ENCODE assay signal across 8 cellular contexts in genomic region chr22:38973289-38974169, GRCh38. TPM values are rescaled to one million over a fixed set of nuclear protein-coding genes. Genes with fewer than 3 reads are reported as not detected.
DNase-seq lines count a peak whose midpoint lies in the region; ATAC-seq and TF ChIP-seq lines count a peak whose summit lies in the region.

No MANE protein-coding gene starts in this region.

- H3K4me1 ChIP-seq in liver (ENCODE audit: control insufficient read depth in 4 of 4, insufficient read depth in 4 of 4, low read length in 3 of 4) (no peaks in the 10 kb centered on the region), suprapubic skin (no peaks in the 10 kb centered on the region)

- in situ Hi-C loops in GM13976 (cut with MboI; ENCODE audit: low sequenced_read_pairs, unreplicated experiment): no loop called here

- TF ChIP-seq EP300 in suprapubic skin (IDR thresholded peaks at IDR 0.05): no peak

- no peak for ATAC-seq in stimulated activated naive CD8-positive, alpha-beta T cell treated with anti-CD3 and anti-CD28 coated beads, Interleukin-15, Interleukin-2, amounts not matched to agents 100 U/mL and 50 U/mL, for 24 hours
- ATAC-seq in HG02884 (IDR thresholded peaks at IDR 0.05; ENCODE audit: unreplicated experiment): no peak

- WGBS in liver: 44% methylated on average over 15 of the region's 15 CpGs
- WGBS in suprapubic skin: no CpG with 5 or more reads among the region's 15 CpGs

- TF ChIP-seq CTCF in GM13976 (IDR thresholded peaks at IDR 0.05; ENCODE audit: borderline replicate concordance, control extremely low read depth, extremely low read depth, insufficient read depth, missing control alignments) (peak; percentile 88), liver (IDR thresholded peaks at IDR 0.05; ENCODE audit: low read depth, low read length, missing input control) (peak; percentile 68), suprapubic skin (IDR thresholded peaks at IDR 0.05) (peak in 1 of 2 donors; percentile 79)

- DNase-seq in AG08395 (ENCODE audit: low spot score) (peak; percentile 64), GM13976 (ENCODE audit: low spot score) (peak; percentile 81), SW480 (ENCODE audit: low spot score) (peak; percentile 13), astrocyte of the hippocampus (ENCODE audit: low read depth, low spot score) (peak; percentile 28), suprapubic skin (ENCODE audit: low spot score in 2 of 2) (no peak)
- peak; percentile 34 for DNase-seq in stimulated activated naive CD8-positive, alpha-beta T cell treated with anti-CD3 and anti-CD28 coated beads, Interleukin-15, Interleukin-2, amounts not matched to agents 100 U/mL and 50 U/mL, for 24 hours

- no peak overlapping the region for H3K4me3 ChIP-seq in liver (ENCODE audit: low read depth in 1 of 3, low read length in 3 of 3)
- no peak overlapping the region for H3K4me3 ChIP-seq in suprapubic skin

- H3K36me3 ChIP-seq in liver (ENCODE audit: control insufficient read depth in 4 of 4, insufficient read depth in 3 of 4, low read depth in 1 of 4, low read length in 3 of 4): no peaks in the 10 kb centered on the region
- H3K36me3 ChIP-seq in suprapubic skin: no peaks in the 10 kb centered on the region

- H3K9me3 ChIP-seq in liver (ENCODE audit: control insufficient read depth in 4 of 4, low read length in 3 of 4): no peaks in the 10 kb centered on the region
- H3K9me3 ChIP-seq in suprapubic skin: no peaks in the 10 kb centered on the region

- H3K9ac ChIP-seq in liver (ENCODE audit: low read depth in 1 of 2, low read length in 2 of 2): no peak overlapping the region

- no peak for TF ChIP-seq POLR2A in suprapubic skin (IDR thresholded peaks at IDR 0.05)

- H3K27ac ChIP-seq in liver (ENCODE audit: low read depth in 1 of 2, low read length in 2 of 2): no peak overlapping the region
- H3K27ac ChIP-seq in suprapubic skin: no peak overlapping the region

- peak; percentile 71 for TF ChIP-seq RAD21 in liver (IDR thresholded peaks at IDR 0.05)

- H3K27me3 ChIP-seq in liver (ENCODE audit: control insufficient read depth in 4 of 4, insufficient read depth in 4 of 4, low read length in 3 of 4): no peaks in the 10 kb centered on the region
- no peaks in the 10 kb centered on the region for H3K27me3 ChIP-seq in suprapubic skin

TF ChIP-seq in liver, 16 proteins besides CTCF, POLR2A, EP300 and RAD21:
- TF ChIP-seq TAF1 (conservative IDR thresholded peaks at IDR 0.05) (no peak), MAX (IDR thresholded peaks at IDR 0.05) (no peak), GABPA (IDR thresholded peaks at IDR 0.05 in 1 of 2, conservative IDR thresholded peaks at IDR 0.05 in 1 of 2) (no peak), SP1 (IDR thresholded peaks at IDR 0.05) (no peak), HNF4G (IDR thresholded peaks at IDR 0.05) (no peak), JUND (IDR thresholded peaks at IDR 0.05) (no peak), REST (IDR thresholded peaks at IDR 0.05) (no peak), RXRA (IDR thresholded peaks at IDR 0.05) (no peak), FOXA2 (IDR thresholded peaks at IDR 0.05) (no peak)

RNA-seq across cellular contexts. Expression of gene APOBEC3B, which starts 8.6 kb away (rescaled TPM):
- 1 to 10 TPM in 1 of 2 donors, under 1 TPM in 1; 0.08 to 6.0 TPM for total RNA-seq in liver
- 1 to 10 TPM in 1 of 2 donors, under 1 TPM in 1; 0.61 to 1.2 TPM for polyA plus RNA-seq in liver
- total RNA-seq in suprapubic skin: 1 to 10 TPM in 3 of 4 donors, not detected in 1; 1.0 to 2.4 (median 2.1) TPM

RNA-seq across cellular contexts. Expression of gene APOBEC3A, which starts 16.1 kb away (rescaled TPM):
- total RNA-seq in liver: 1 to 10 TPM; 8.4 to 8.7 TPM
- polyA plus RNA-seq in liver: under 1 TPM; 0.26 to 0.77 TPM
- 1 to 10 TPM in 1 of 4 donors, not detected in 3; 2.1 TPM for total RNA-seq in suprapubic skin

RNA-seq across cellular contexts. Expression of gene APOBEC3C, which starts 40.5 kb away (rescaled TPM):
- 10 to 100 TPM in 1 of 2 donors, 1 to 10 TPM in 1; 1.2 to 11.9 TPM for total RNA-seq in liver
- 1 to 10 TPM; 2.2 to 5.2 TPM for polyA plus RNA-seq in liver
- total RNA-seq in suprapubic skin: 10 to 100 TPM in 1 of 4 donors, 1 to 10 TPM in 3; 6.6 to 10.5 (median 7.8) TPM

RNA-seq across cellular contexts. Expression of gene APOBEC3D, which starts 47.4 kb away (rescaled TPM):
- total RNA-seq in liver (1 to 10 TPM in 1 of 2 donors, under 1 TPM in 1; 0.50 to 1.4 TPM), suprapubic skin (not detected)
- polyA plus RNA-seq in liver: under 1 TPM; 0.29 to 0.78 TPM

Comparison
In these comparisons a context has a peak if more than half of its experiments do, and no peak if none do; other contexts are left out.
1. DNase-seq: peak in AG08395 (single experiment), GM13976 (single experiment), SW480 (single experiment), astrocyte of the hippocampus (single experiment) and stimulated activated naive CD8-positive, alpha-beta T cell treated with anti-CD3 and anti-CD28 coated beads, Interleukin-15, Interleukin-2, amounts not matched to agents 100 U/mL and 50 U/mL, for 24 hours (single experiment); none in suprapubic skin (0 of 2).